ENCODE assay signal across 1 cellular context in the genomic region with DNA sequence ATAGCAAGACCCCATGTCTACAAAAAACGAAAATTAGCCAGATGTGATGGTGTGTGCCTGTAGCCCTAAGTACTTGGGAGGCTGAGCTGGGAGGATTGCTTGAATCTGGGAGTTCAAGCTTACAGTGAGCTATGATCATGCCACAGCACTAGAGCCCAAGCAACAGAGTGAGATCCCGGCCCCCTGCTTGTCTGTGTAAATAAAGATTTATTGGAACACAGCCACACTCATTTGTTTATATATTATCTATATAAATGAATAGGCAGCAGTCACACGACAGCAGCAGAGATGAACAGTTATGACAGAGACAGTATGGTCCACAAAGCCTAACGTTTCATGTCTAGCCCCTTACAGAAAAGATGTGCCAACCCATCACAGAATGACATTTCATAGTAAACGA.
TF ChIP-seq lines count a peak whose summit lies in the region.

No MANE protein-coding gene starts in this region.

TF ChIP-seq in GM12878, 131 proteins besides CTCF, POLR2A, EP300 and RAD21:
- TF ChIP-seq, protein P1, sequence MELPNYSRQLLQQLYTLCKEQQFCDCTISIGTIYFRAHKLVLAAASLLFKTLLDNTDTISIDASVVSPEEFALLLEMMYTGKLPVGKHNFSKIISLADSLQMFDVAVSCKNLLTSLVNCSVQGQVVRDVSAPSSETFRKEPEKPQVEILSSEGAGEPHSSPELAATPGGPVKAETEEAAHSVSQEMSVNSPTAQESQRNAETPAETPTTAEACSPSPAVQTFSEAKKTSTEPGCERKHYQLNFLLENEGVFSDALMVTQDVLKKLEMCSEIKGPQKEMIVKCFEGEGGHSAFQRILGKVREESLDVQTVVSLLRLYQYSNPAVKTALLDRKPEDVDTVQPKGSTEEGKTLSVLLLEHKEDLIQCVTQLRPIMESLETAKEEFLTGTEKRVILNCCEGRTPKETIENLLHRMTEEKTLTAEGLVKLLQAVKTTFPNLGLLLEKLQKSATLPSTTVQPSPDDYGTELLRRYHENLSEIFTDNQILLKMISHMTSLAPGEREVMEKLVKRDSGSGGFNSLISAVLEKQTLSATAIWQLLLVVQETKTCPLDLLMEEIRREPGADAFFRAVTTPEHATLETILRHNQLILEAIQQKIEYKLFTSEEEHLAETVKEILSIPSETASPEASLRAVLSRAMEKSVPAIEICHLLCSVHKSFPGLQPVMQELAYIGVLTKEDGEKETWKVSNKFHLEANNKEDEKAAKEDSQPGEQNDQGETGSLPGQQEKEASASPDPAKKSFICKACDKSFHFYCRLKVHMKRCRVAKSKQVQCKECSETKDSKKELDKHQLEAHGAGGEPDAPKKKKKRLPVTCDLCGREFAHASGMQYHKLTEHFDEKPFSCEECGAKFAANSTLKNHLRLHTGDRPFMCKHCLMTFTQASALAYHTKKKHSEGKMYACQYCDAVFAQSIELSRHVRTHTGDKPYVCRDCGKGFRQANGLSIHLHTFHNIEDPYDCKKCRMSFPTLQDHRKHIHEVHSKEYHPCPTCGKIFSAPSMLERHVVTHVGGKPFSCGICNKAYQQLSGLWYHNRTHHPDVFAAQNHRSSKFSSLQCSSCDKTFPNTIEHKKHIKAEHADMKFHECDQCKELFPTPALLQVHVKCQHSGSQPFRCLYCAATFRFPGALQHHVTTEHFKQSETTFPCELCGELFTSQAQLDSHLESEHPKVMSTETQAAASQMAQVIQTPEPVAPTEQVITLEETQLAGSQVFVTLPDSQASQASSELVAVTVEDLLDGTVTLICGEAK (IDR thresholded peaks at IDR 0.05; ENCODE audit: borderline replicate concordance) = peak; percentile 86
- TF ChIP-seq BCL11A (IDR thresholded peaks at IDR 0.05; ENCODE audit: low read depth, low read length) = no peak
